ENCODE assay signal across 18 cellular contexts in genomic region chr15:92847841-92848240, GRCh38. TPM values are rescaled to one million over a fixed set of nuclear protein-coding genes. Genes with fewer than 3 reads are reported as not detected.
DNase-seq lines count a peak whose midpoint lies in the region; ATAC-seq and TF ChIP-seq lines count a peak whose summit lies in the region.
"Had no signal": no experiment of that assay in that cellular context is flagged by ENCODE, and none has a peak within 500 bp of the region (broad histone marks: within the 10 kb centered on the region; RNA-seq: fewer than 3 reads in every experiment).

No MANE protein-coding gene starts in this region.

- H4K91ac ChIP-seq in mesenchymal stem cell (ENCODE audit: low read length): no peak overlapping the region

- H3K4me1 Mint-ChIP-seq in stimulated activated naive CD8-positive, alpha-beta T cell treated with anti-CD3 and anti-CD28 coated beads, Interleukin-15, Interleukin-2, amounts not matched to agents 100 ng/mL and 50 ng/mL, for 24 hours (ENCODE audit: low read depth): peaks cover 71% of the 10 kb centered on the region
- H3K4me1 Mint-ChIP-seq in stimulated activated naive CD8-positive, alpha-beta T cell treated with anti-CD3 and anti-CD28 coated beads, Interleukin-15, amount 100 ng/mL, for 72 hours: peaks cover 71% of the 10 kb centered on the region
- H3K4me1 Mint-ChIP-seq in activated B cell treated with CpG ODN at 0.5 μM for 24 hours: peaks cover 65% of the 10 kb centered on the region

- no peak overlapping the region for H4K8ac ChIP-seq in mesenchymal stem cell (ENCODE audit: low read length)

- no peak overlapping the region for H2AFZ ChIP-seq in mesenchymal stem cell (ENCODE audit: low read depth, low read length)

- WGBS in mesenchymal stem cell: 80% methylated on average over 5 of the region's 5 CpGs

- no peak overlapping the region for H3K4ac ChIP-seq in mesenchymal stem cell (ENCODE audit: low read depth in 1 of 2, low read length in 2 of 2)

- H3K27ac ChIP-seq in mesenchymal stem cell (ENCODE audit: low read length, poor library complexity, severe bottlenecking): no peak overlapping the region
- H3K27ac ChIP-seq: BLaER1 had no signal

- intact Hi-C loops in activated B cell treated with CpG ODN at 0.5 μM for 24 hours (cut with micrococcal nuclease): loop anchor here (2.0 kb wide), 2 partner anchors 53 to 67 kb away; partner anchors contain the start of gene CHD2

- H3K4me3 Mint-ChIP-seq in stimulated activated naive CD8-positive, alpha-beta T cell treated with anti-CD3 and anti-CD28 coated beads, Interleukin-15, Interleukin-2, amounts not matched to agents 100 ng/mL and 50 ng/mL, for 24 hours: no peak overlapping the region
- no peak overlapping the region for H3K4me3 Mint-ChIP-seq in stimulated activated naive CD8-positive, alpha-beta T cell treated with anti-CD3 and anti-CD28 coated beads, Interleukin-15, amount 100 ng/mL, for 72 hours
- H3K4me3 Mint-ChIP-seq in activated B cell treated with CpG ODN at 0.5 μM for 24 hours: no peak overlapping the region

- no peaks in the 10 kb centered on the region for H3K27me3 ChIP-seq in mesenchymal stem cell (ENCODE audit: control insufficient read depth in 1 of 2, insufficient read depth in 1 of 2, low read length in 2 of 2)
- H3K27me3 ChIP-seq: BLaER1 had no signal

- no peaks in the 10 kb centered on the region for H3K79me1 ChIP-seq in mesenchymal stem cell (replicated peaks; ENCODE audit: low read length, poor library complexity, severe bottlenecking)

- no peak overlapping the region for H3K4me3 ChIP-seq in mesenchymal stem cell (ENCODE audit: insufficient read depth in 1 of 2, low read depth in 1 of 2, low read length in 2 of 2)
- no peak overlapping the region for H3K4me3 ChIP-seq in foreskin fibroblast (ENCODE audit: low read depth in 1 of 2, low read length in 2 of 2)
- H3K4me3 ChIP-seq: BLaER1 had no signal

- H3K9me3 ChIP-seq in mesenchymal stem cell (ENCODE audit: control insufficient read depth, low read length): no peaks in the 10 kb centered on the region

- TF ChIP-seq CTCF in activated B cell treated with CpG ODN at 0.5 μM for 24 hours (IDR thresholded peaks at IDR 0.05) (no peak), foreskin fibroblast (IDR thresholded peaks at IDR 0.05; ENCODE audit: low read depth, low read length) (no peak)

- H2BK15ac ChIP-seq in mesenchymal stem cell (ENCODE audit: low read depth, poor library complexity, severe bottlenecking): no peak overlapping the region

- H3K18ac ChIP-seq in mesenchymal stem cell (ENCODE audit: low read depth in 1 of 2, low read length in 2 of 2): no peak overlapping the region

- H2BK12ac ChIP-seq in mesenchymal stem cell (ENCODE audit: low read length in 2 of 2): no peak overlapping the region

- CTCF ChIA-PET in activated B cell treated with CpG ODN at 0.5 μM for 24 hours (lab: Charles Lee): interaction anchor here (1.3 kb wide), 1 partner anchor 70 kb away, joined by 3 read pairs; no protein-coding TSS in a partner anchor

- H3K9ac ChIP-seq in mesenchymal stem cell (ENCODE audit: low read length): no peak overlapping the region
- H3K9ac ChIP-seq: BLaER1 had no signal

- no peaks in the 10 kb centered on the region for H3K9me3 Mint-ChIP-seq in stimulated activated naive CD8-positive, alpha-beta T cell treated with anti-CD3 and anti-CD28 coated beads, Interleukin-15, Interleukin-2, amounts not matched to agents 100 ng/mL and 50 ng/mL, for 24 hours
- no peaks in the 10 kb centered on the region for H3K9me3 Mint-ChIP-seq in stimulated activated naive CD8-positive, alpha-beta T cell treated with anti-CD3 and anti-CD28 coated beads, Interleukin-15, amount 100 ng/mL, for 72 hours
- no peaks in the 10 kb centered on the region for H3K9me3 Mint-ChIP-seq in activated B cell treated with CpG ODN at 0.5 μM for 24 hours

- H2BK120ac ChIP-seq in mesenchymal stem cell (ENCODE audit: low read depth, low read length): no peak overlapping the region

- H3K14ac ChIP-seq in mesenchymal stem cell (ENCODE audit: low read length in 2 of 2): no peak overlapping the region

- peaks cover 6% of the 10 kb centered on the region for H3K36me3 Mint-ChIP-seq in stimulated activated naive CD8-positive, alpha-beta T cell treated with anti-CD3 and anti-CD28 coated beads, Interleukin-15, Interleukin-2, amounts not matched to agents 100 ng/mL and 50 ng/mL, for 24 hours (ENCODE audit: low read depth)
- no peaks in the 10 kb centered on the region for H3K36me3 Mint-ChIP-seq in activated B cell treated with CpG ODN at 0.5 μM for 24 hours (ENCODE audit: low read depth)

- ATAC-seq in stimulated activated naive CD8-positive, alpha-beta T cell treated with anti-CD3 and anti-CD28 coated beads, Interleukin-15, amount 100 ng/mL, for 72 hours: no peak
- ATAC-seq in activated B cell treated with CpG ODN at 0.5 μM for 24 hours (ENCODE audit: low read depth) (no peak), HG03354 (IDR thresholded peaks at IDR 0.05; ENCODE audit: poor library complexity, severe bottlenecking, unreplicated experiment) (no peak)

- no peak overlapping the region for H3K23ac ChIP-seq in mesenchymal stem cell (ENCODE audit: low read length in 2 of 2)

- H3K4me2 ChIP-seq in mesenchymal stem cell (ENCODE audit: low read length, poor library complexity, severe bottlenecking): no peak overlapping the region
- H3K4me2 ChIP-seq: BLaER1 had no signal

- peak overlapping the region; percentile 89 for H3K27ac Mint-ChIP-seq in stimulated activated naive CD8-positive, alpha-beta T cell treated with anti-CD3 and anti-CD28 coated beads, Interleukin-15, Interleukin-2, amounts not matched to agents 100 ng/mL and 50 ng/mL, for 24 hours
- no peak overlapping the region for H3K27ac Mint-ChIP-seq in stimulated activated naive CD8-positive, alpha-beta T cell treated with anti-CD3 and anti-CD28 coated beads, Interleukin-15, amount 100 ng/mL, for 72 hours
- peak overlapping the region; percentile 89 for H3K27ac Mint-ChIP-seq in activated B cell treated with CpG ODN at 0.5 μM for 24 hours

- POLR2A ChIA-PET in activated B cell treated with CpG ODN at 0.5 μM for 24 hours (lab: Charles Lee): interaction anchor here (0.6 to 8.4 kb wide), 7 partner anchors 8 to 52 kb away, joined by 3 to 152 read pairs (median 34); partner anchors contain the start of gene CHD2

- H2AK5ac ChIP-seq in mesenchymal stem cell (ENCODE audit: low read length, severe bottlenecking): no peak overlapping the region

- DNase-seq in stimulated activated naive CD8-positive, alpha-beta T cell treated with anti-CD3 and anti-CD28 coated beads, Interleukin-15, amount 100 ng/mL, for 72 hours: no peak
- DNase-seq in activated B cell treated with CpG ODN at 0.5 μM for 24 hours: no peak
- DNase-seq in mesenchymal stem cell: peak; percentile 34
- DNase-seq in foreskin fibroblast: no peak
- no peak for DNase-seq in amygdala (lab: John Stamatoyannopoulos, UW)
- DNase-seq: COR-L47, DMS153, EL, GOT3, KG1, NCI-H1092 treated with DMSO at 0.1 percent for 48 hours, NCI-H1694, NCI-H2107, NCI-H226, NCI-H526 treated with DMSO at 0.1 percent for 48 hours had no signal

- H2BK5ac ChIP-seq in mesenchymal stem cell (ENCODE audit: low read depth, low read length, poor library complexity, severe bottlenecking): no peak overlapping the region

- peaks cover 4% of the 10 kb centered on the region for H3K4me1 ChIP-seq in mesenchymal stem cell (ENCODE audit: control insufficient read depth, insufficient read depth, low read depth, low read length)

- H3K27me3 Mint-ChIP-seq in stimulated activated naive CD8-positive, alpha-beta T cell treated with anti-CD3 and anti-CD28 coated beads, Interleukin-15, Interleukin-2, amounts not matched to agents 100 ng/mL and 50 ng/mL, for 24 hours: no peaks in the 10 kb centered on the region
- H3K27me3 Mint-ChIP-seq in stimulated activated naive CD8-positive, alpha-beta T cell treated with anti-CD3 and anti-CD28 coated beads, Interleukin-15, amount 100 ng/mL, for 72 hours: no peaks in the 10 kb centered on the region
- H3K27me3 Mint-ChIP-seq in activated B cell treated with CpG ODN at 0.5 μM for 24 hours: no peaks in the 10 kb centered on the region

- H3K36me3 ChIP-seq in mesenchymal stem cell (ENCODE audit: control insufficient read depth in 1 of 2, insufficient read depth in 2 of 2, low read depth in 1 of 2, low read length in 2 of 2): no peaks in the 10 kb centered on the region
- H3K36me3 ChIP-seq: BLaER1 had no signal

RNA-seq across cellular contexts. Expression of gene CHD2, which starts 52.3 kb away (rescaled TPM):
- 249 and 298 TPM in 2 replicates for total RNA-seq in activated B cell treated with CpG ODN at 0.5 μM for 24 hours
- polyA plus RNA-seq in mesenchymal stem cell (2013, experiment 1 of 2): 52.6 TPM
- polyA plus RNA-seq in mesenchymal stem cell (2013, experiment 2 of 2): 52.4 TPM

Comparison
In these comparisons a context has a peak if more than half of its experiments do, and no peak if none do; other contexts are left out.
1. H3K27ac Mint-ChIP-seq: peak in stimulated activated naive CD8-positive, alpha-beta T cell treated with anti-CD3 and anti-CD28 coated beads, Interleukin-15, Interleukin-2, amounts not matched to agents 100 ng/mL and 50 ng/mL, for 24 hours (single experiment) and activated B cell treated with CpG ODN at 0.5 μM for 24 hours (single experiment); none in stimulated activated naive CD8-positive, alpha-beta T cell treated with anti-CD3 and anti-CD28 coated beads, Interleukin-15, amount 100 ng/mL, for 72 hours (0 of 2).